In genomic region chr14:100709252-100709955, GRCh38 we compare ENCODE assay signal across 9 cellular contexts. TPM values are rescaled to one million over a fixed set of nuclear protein-coding genes. Genes with fewer than 3 reads are reported as not detected.
A peak's percentile ranks its signal among the peaks of the same experiment; 100 is the strongest.
DNase-seq lines count a peak whose midpoint lies in the region; TF ChIP-seq lines count a peak whose summit lies in the region.
"Had no signal": no experiment of that assay in that cellular context is flagged by ENCODE, and none has a peak within 500 bp of the region (broad histone marks: within the 10 kb centered on the region; RNA-seq: fewer than 3 reads in every experiment).

No MANE protein-coding gene starts in this region.

- H3K4me2 ChIP-seq in OCI-LY7 (ENCODE audit: low read length), result no peak overlapping the region

- H3K9me2 ChIP-seq in OCI-LY7 (ENCODE audit: insufficient read depth, low read length), result no peaks in the 10 kb centered on the region

- H3K27me3 Mint-ChIP-seq in neural crest cell (ENCODE audit: low read depth), result peaks cover 13% of the 10 kb centered on the region

- no peaks in the 10 kb centered on the region for H4K20me1 ChIP-seq in OCI-LY7 (ENCODE audit: insufficient read depth, low read length)

- H2AFZ ChIP-seq in OCI-LY7 (ENCODE audit: low read length), result no peak overlapping the region

- no peaks in the 10 kb centered on the region for H3K9me3 Mint-ChIP-seq in neural crest cell

- peaks cover 11% of the 10 kb centered on the region for H3K4me1 ChIP-seq in OCI-LY7 (ENCODE audit: insufficient read depth, low read length, poor library complexity, severe bottlenecking)

- DNase-seq in BJ (ENCODE audit: low read depth) (no peak), erythroblast (lab: John Stamatoyannopoulos, UW) (peak; percentile 17 to 40), neural crest cell (ENCODE audit: low read depth, low spot score) (peak; percentile 37), pons (ENCODE audit: low spot score) (no peak), NCI-H345 treated with DMSO at 0.1 percent for 48 hours (lab: John Stamatoyannopoulos, UW; ENCODE audit: unreplicated experiment) (no peak), OCI-LY7 (ENCODE audit: low spot score) (no peak)
- no peak for DNase-seq in stimulated activated CD4-positive, alpha-beta T cell treated with anti-CD3 and anti-CD28 coated beads, Interleukin-4, amount 100 ng/mL, for 4 hours

- peak; percentile 12; the same call in 1 of the 2 replicates for TF ChIP-seq CTCF in BJ (IDR thresholded peaks at IDR 0.05; ENCODE audit: insufficient read depth, low read depth, low read length)
- TF ChIP-seq CTCF in LNCAP (IDR thresholded peaks at IDR 0.05), result peak; percentile 41
- TF ChIP-seq CTCF in neural crest cell (conservative IDR thresholded peaks at IDR 0.05), result peak; percentile 52
- no peak for TF ChIP-seq CTCF in OCI-LY7 (conservative IDR thresholded peaks at IDR 0.05; ENCODE audit: low read length)

- H3K27ac Mint-ChIP-seq in neural crest cell (ENCODE audit: unreplicated experiment), result no peak overlapping the region

- H3K36me3 Mint-ChIP-seq in neural crest cell (ENCODE audit: low read depth), result no peaks in the 10 kb centered on the region

- no TSS peak for BruUV-seq in OCI-LY7 (replicated peaks; lab: Mats Ljungman, UMichigan)

- H3K27ac ChIP-seq in OCI-LY7 (ENCODE audit: low read depth, low read length, poor library complexity, severe bottlenecking), result no peak overlapping the region

- H3K9me3 ChIP-seq in OCI-LY7 (ENCODE audit: low read length), result no peaks in the 10 kb centered on the region

- POLR2A ChIA-PET in BJ (lab: Charles Lee) (no interaction called here), OCI-LY7 (lab: Charles Lee) (no interaction called here)

- H3K4me1 Mint-ChIP-seq in neural crest cell, result peaks cover 43% of the 10 kb centered on the region

- CTCF ChIA-PET in BJ (lab: Yijun Ruan, JAX), result interaction anchor here (0.9 kb wide), 1 partner anchor 46 kb away, joined by 3 read pairs; no protein-coding TSS in a partner anchor
- CTCF ChIA-PET in OCI-LY7 (lab: Charles Lee; ENCODE audit: unreplicated experiment), result no interaction called here

- H3K36me3 ChIP-seq in BJ (ENCODE audit: control insufficient read depth, insufficient read depth, low read length) (no peaks in the 10 kb centered on the region), OCI-LY7 (ENCODE audit: insufficient read depth, low read length) (no peaks in the 10 kb centered on the region)

- TF ChIP-seq POLR2A in erythroblast (IDR thresholded peaks at IDR 0.05; ENCODE audit: low read length), result no peak

- intact Hi-C loops in OCI-LY7 (cut with micrococcal nuclease; ENCODE audit: unreplicated experiment), result no loop called here

- H3K4me3 ChIP-seq in BJ (ENCODE audit: low read depth, low read length) (no peak overlapping the region), OCI-LY7 (ENCODE audit: low read depth, low read length, poor library complexity, severe bottlenecking) (no peak overlapping the region)

- H3K4me3 Mint-ChIP-seq in neural crest cell, result peak overlapping the region; percentile 75

- H3K79me2 ChIP-seq in OCI-LY7 (ENCODE audit: insufficient read depth, low read depth, low read length), result no peaks in the 10 kb centered on the region

- peaks cover 23% of the 10 kb centered on the region for H3K27me3 ChIP-seq in BJ (ENCODE audit: control insufficient read depth, insufficient read depth, low read length)

RNA-seq across cellular contexts. Expression of gene DLK1, which starts 17.3 kb away (rescaled TPM):
- not detected in 2 replicates for polyA plus RNA-seq in BJ (2011; rRNA removed)
- 0.15 TPM in 1 of 2 replicates, not detected in the other for polyA minus RNA-seq in BJ (2011; rRNA and poly(A)+ RNA removed)
- 4.4 and 5.2 TPM in 2 replicates for total RNA-seq in neural crest cell
- not detected in 2 replicates for total RNA-seq in OCI-LY7 (2014; rRNA removed; shearing (Covaris generic))
- total RNA-seq in OCI-LY7 (2022), result not detected in 2 replicates
- total RNA-seq: LHCN-M2 had no signal

Comparison
In these comparisons a context has a peak if more than half of its experiments do, and no peak if none do; other contexts are left out.
1. DNase-seq: peak in erythroblast (2 of 2) and neural crest cell (single experiment); none in BJ (single experiment), pons (single experiment), NCI-H345 treated with DMSO at 0.1 percent for 48 hours (single experiment), stimulated activated CD4-positive, alpha-beta T cell treated with anti-CD3 and anti-CD28 coated beads, Interleukin-4, amount 100 ng/mL, for 4 hours (0 of 2) and OCI-LY7 (single experiment).